9 cellular contexts compared by ENCODE assay signal in the genomic region with DNA sequence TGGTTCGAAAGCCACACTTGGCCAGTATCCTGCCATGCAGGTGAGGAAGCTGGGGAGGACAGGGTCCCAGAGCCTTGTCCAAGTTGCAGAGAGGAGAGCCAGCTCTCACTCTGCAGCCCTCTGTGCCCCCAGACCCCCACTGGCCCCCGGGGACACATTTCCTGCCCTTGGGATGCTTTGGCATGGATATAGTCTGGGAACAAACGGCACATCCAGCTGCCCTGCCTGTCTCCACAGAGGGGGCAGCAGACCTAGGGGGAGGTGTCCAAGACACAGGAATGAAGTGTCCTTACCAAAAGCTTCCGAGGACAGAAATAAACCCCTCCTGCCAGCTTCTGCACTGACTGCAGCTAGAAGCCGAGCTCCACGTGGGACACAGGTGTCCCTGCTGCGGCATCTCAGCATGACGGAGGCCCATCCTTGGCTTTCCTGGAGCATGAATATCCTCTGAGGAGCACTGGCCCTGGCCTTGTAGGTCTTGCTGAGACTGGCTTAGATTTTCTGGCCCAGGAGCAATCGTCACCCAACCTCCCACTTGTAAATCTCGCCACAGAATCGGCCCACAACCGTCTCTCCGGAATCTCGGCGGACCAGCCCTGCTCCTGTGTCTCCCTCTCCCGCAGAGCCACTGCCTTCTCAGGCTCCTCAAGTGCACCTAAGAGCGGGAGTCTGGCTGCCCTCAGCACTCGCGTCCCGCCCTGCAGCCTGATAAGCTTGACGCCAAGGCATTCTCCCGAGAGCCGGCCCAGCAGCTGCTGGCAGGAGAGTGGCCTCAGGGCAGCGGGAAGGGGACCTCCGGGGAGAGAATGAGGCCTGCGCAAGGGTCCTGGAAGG. TPM values are rescaled to one million over a fixed set of nuclear protein-coding genes. Genes with fewer than 3 reads are reported as not detected.
DNase-seq lines count a peak whose midpoint lies in the region; FAIRE-seq and TF ChIP-seq lines count a peak whose summit lies in the region.
"Had no signal": no experiment of that assay in that cellular context is flagged by ENCODE, and none has a peak within 500 bp of the region (broad histone marks: within the 10 kb centered on the region; RNA-seq: fewer than 3 reads in every experiment).

No MANE protein-coding gene starts in this region.

- H3K36me3 ChIP-seq in adipocyte (ENCODE audit: control insufficient read depth, insufficient read depth, low read length, severe bottlenecking) (no peaks in the 10 kb centered on the region), hepatocyte (replicated peaks; ENCODE audit: insufficient read depth, low read depth) (no peaks in the 10 kb centered on the region)

- H3K9me3 ChIP-seq in adipocyte (ENCODE audit: control insufficient read depth, low read length) (no peaks in the 10 kb centered on the region), hepatocyte (ENCODE audit: low read depth) (no peaks in the 10 kb centered on the region)

- H3K4me2 ChIP-seq in hepatocyte, result peak overlapping the region; percentile 95

- H2AFZ ChIP-seq in hepatocyte, result peak overlapping the region; percentile 36

- FAIRE-seq in RCC 7860 (lab: Jason Lieb, UNC), result no peak
- FAIRE-seq: endometrium had no signal

- H3K4me3 ChIP-seq in adipocyte (ENCODE audit: low read length) (peak overlapping the region; percentile 94), hepatocyte (peak overlapping the region; percentile 63), skeletal muscle cell (ENCODE audit: low read depth, low read length) (peak overlapping the region; percentile 89)

- no peaks in the 10 kb centered on the region for H3K9me2 ChIP-seq in hepatocyte (replicated peaks; ENCODE audit: insufficient read depth)

- H3K27ac ChIP-seq in hepatocyte, result peak overlapping the region; percentile 97

- DNase-seq in NCI-H1105 treated with DMSO at 0.1 percent for 48 hours (lab: John Stamatoyannopoulos, UW) (peak; percentile 21), NCI-H1105 (lab: John Stamatoyannopoulos, UW) (no peak), M059J (ENCODE audit: low read depth) (peak; percentile 52), adipocyte (ENCODE audit: low read depth) (peak; percentile 76), hepatocyte (ENCODE audit: low spot score) (peak; percentile 80), skeletal muscle cell (ENCODE audit: low read depth) (no peak), activated gamma-delta T cell treated with Interleukin-2 at 50 U/mL for 16 hours (no peak), RCC 7860 (ENCODE audit: low spot score) (no peak)

- 19% methylated on average over 25 of the region's 26 CpGs for WGBS in hepatocyte (ENCODE audit: low lambda C conversion rate, missing lambda C conversion rate)

- H3K4me1 ChIP-seq in adipocyte (ENCODE audit: control insufficient read depth, insufficient read depth, low read length), result peaks cover 41% of the 10 kb centered on the region
- peaks cover 43% of the 10 kb centered on the region for H3K4me1 ChIP-seq in hepatocyte (ENCODE audit: insufficient read depth)

- no peak for TF ChIP-seq CTCF in hepatocyte (IDR thresholded peaks at IDR 0.05; ENCODE audit: poor library complexity)

- H3K27me3 ChIP-seq in adipocyte (replicated peaks; ENCODE audit: control insufficient read depth, insufficient read depth, low read length) (no peaks in the 10 kb centered on the region), hepatocyte (no peaks in the 10 kb centered on the region)

- peak overlapping the region; percentile 98 for H3K9ac ChIP-seq in adipocyte (ENCODE audit: low read length)

- H4K20me1 ChIP-seq in hepatocyte (ENCODE audit: insufficient read depth, poor library complexity, severe bottlenecking), result peaks cover 29% of the 10 kb centered on the region

- H3K79me2 ChIP-seq in hepatocyte, result peaks cover 48% of the 10 kb centered on the region

RNA-seq across cellular contexts. Expression of a gene that starts 1.1 kb away (rescaled TPM):
- total RNA-seq in M059J (2014; rRNA removed; shearing (Covaris generic)), result 23.2 and 36.7 TPM in 2 replicates
- 41.7 and 51.0 TPM in 2 replicates for total RNA-seq in hepatocyte
- 42.7 and 47.9 TPM in 2 replicates for polyA plus RNA-seq in hepatocyte

RNA-seq across cellular contexts. Expression of a gene that starts 33.8 kb away (rescaled TPM):
- not detected in 2 replicates for total RNA-seq in M059J (2014; rRNA removed; shearing (Covaris generic))
- total RNA-seq in hepatocyte, result not detected in 2 replicates
- polyA plus RNA-seq in hepatocyte, result not detected in 2 replicates

RNA-seq across cellular contexts. Expression of a gene that starts 40.4 kb away (rescaled TPM):
- total RNA-seq in M059J (2014; rRNA removed; shearing (Covaris generic)), result 0.12 TPM in 1 of 2 replicates, not detected in the other
- 1.0 and 1.2 TPM in 2 replicates for total RNA-seq in hepatocyte
- 0.25 and 1.7 TPM in 2 replicates for polyA plus RNA-seq in hepatocyte

RNA-seq across cellular contexts. Expression of a gene that starts 43.4 kb away (rescaled TPM):
- 35.9 and 43.8 TPM in 2 replicates for total RNA-seq in M059J (2014; rRNA removed; shearing (Covaris generic))
- 26.7 and 30.0 TPM in 2 replicates for total RNA-seq in hepatocyte
- 58.6 and 64.6 TPM in 2 replicates for polyA plus RNA-seq in hepatocyte

Comparison
In these comparisons a context has a peak if more than half of its experiments do, and no peak if none do; other contexts are left out.
1. DNase-seq: peak in NCI-H1105 treated with DMSO at 0.1 percent for 48 hours (single experiment), M059J (single experiment), adipocyte (single experiment) and hepatocyte (single experiment); none in NCI-H1105 (single experiment), skeletal muscle cell (single experiment), activated gamma-delta T cell treated with Interleukin-2 at 50 U/mL for 16 hours (single experiment) and RCC 7860 (single experiment).
2. Peak in every context shown above with its lines, with median percentiles within 50 percentile points of each other: H3K4me3 ChIP-seq.